In genomic region chr17:80101160-80101945, GRCh38 we compare ENCODE assay signal across 1 cellular context.
TF ChIP-seq lines count a peak whose summit lies in the region.

Gene GAA, plus strand, starts transcription at chr17:80101581. Its CDS starts 3,006 bp downstream, at chr17:80104587.

TF ChIP-seq in IMR-90, 13 proteins besides CTCF, POLR2A, EP300 and RAD21:
- TF ChIP-seq MAFK (IDR thresholded peaks at IDR 0.05; ENCODE audit: low read depth, low read length), result no peak
- peak; percentile 46 for TF ChIP-seq SMC3 (IDR thresholded peaks at IDR 0.05; ENCODE audit: low read depth, low read length)
- no peak for TF ChIP-seq CEBPB (IDR thresholded peaks at IDR 0.05; ENCODE audit: low read depth, low read length)
- peak; percentile 97 for TF ChIP-seq MAZ (IDR thresholded peaks at IDR 0.05; ENCODE audit: borderline replicate concordance, low read depth, low read length)
- TF ChIP-seq FOS (IDR thresholded peaks at IDR 0.05; ENCODE audit: low read depth, low read length), result peak; percentile 64; the same call in 1 of the 2 replicates
- no peak for TF ChIP-seq NFE2L2 (IDR thresholded peaks at IDR 0.05; ENCODE audit: low read depth, low read length)
- TF ChIP-seq ELK1 (IDR thresholded peaks at IDR 0.05; ENCODE audit: borderline replicate concordance, low read depth, low read length), result no peak
- no peak for TF ChIP-seq RFX5 (IDR thresholded peaks at IDR 0.05; ENCODE audit: low read depth, low read length)
- no peak for TF ChIP-seq CHD1 (IDR thresholded peaks at IDR 0.05; ENCODE audit: low read depth, low read length)
- TF ChIP-seq BHLHE40 (IDR thresholded peaks at IDR 0.05; ENCODE audit: low read depth, low read length), result peak; percentile 87
- TF ChIP-seq USF2 (IDR thresholded peaks at IDR 0.05; ENCODE audit: low read depth, low read length), result peak; percentile 100
- no peak for TF ChIP-seq RCOR1 (IDR thresholded peaks at IDR 0.05; ENCODE audit: insufficient replicate concordance, low read length)
- no peak for TF ChIP-seq MXI1 (IDR thresholded peaks at IDR 0.05; ENCODE audit: borderline replicate concordance, low read depth, low read length)
